8 cellular contexts compared by ENCODE assay signal in the genomic region with DNA sequence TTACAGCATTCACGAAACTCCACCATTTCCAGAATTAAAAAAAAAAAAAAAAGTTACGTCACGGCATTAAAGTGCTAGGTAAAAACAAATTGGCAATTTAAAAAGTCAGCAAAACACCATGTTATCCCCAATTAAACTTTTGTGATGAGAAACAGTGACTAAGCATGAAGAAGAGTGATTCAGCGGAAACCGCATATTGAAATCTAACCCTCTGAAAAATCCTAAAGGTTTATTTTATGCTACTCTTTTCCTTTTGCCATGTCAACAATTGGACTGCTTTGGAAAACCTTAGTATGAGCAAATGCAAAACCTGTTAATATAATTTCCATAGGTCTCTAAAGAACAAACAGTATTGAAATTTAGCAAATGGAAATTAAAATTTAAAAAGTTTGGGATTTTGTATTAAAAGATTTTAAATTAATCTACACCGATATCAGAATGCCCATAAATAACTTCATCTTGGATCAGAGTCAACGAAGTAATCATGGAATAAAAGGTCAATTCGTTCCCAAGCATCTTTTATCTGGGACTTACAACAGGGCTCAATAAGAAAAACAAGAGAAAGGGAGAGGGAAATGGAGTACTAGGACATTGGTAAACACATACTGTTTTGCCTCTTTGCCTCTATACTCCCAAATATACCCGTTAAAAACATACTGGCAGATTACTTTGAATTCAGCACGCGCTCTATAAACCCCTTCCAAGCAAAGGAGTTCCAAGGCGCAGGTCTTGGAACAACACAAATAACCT. TPM values are rescaled to one million over a fixed set of nuclear protein-coding genes. Genes with fewer than 3 reads are reported as not detected.
DNase-seq lines count a peak whose midpoint lies in the region; ATAC-seq and TF ChIP-seq lines count a peak whose summit lies in the region.

No MANE protein-coding gene starts in this region.

- DNase-seq in SKM-1 treated with dmso at 0.1 percent for 144 hours (lab: John Stamatoyannopoulos, UW; ENCODE audit: unreplicated experiment) (peak; percentile 8), SKM-1 (lab: John Stamatoyannopoulos, UW; ENCODE audit: unreplicated experiment) (no peak), HuH-7 (ENCODE audit: low spot score) (peak; percentile 9), globus pallidus (ENCODE audit: low spot score) (peak; percentile 50), retinal pigment epithelial cell (ENCODE audit: low read depth) (no peak)
- no peak for DNase-seq in activated CD4-positive, alpha-beta memory T cell treated with anti-CD3 and anti-CD28 coated beads, Interleukin-2, amount 10 ng/mL, durations not matched to agents 7 days and 5 days

- ATAC-seq in GM18505 (IDR thresholded peaks at IDR 0.05; ENCODE audit: unreplicated experiment): no peak
- ATAC-seq in GM21367 (IDR thresholded peaks at IDR 0.05; ENCODE audit: unreplicated experiment): no peak

- H3K9me3 Mint-ChIP-seq in activated CD4-positive, alpha-beta memory T cell treated with anti-CD3 and anti-CD28 coated beads, Interleukin-2, amount 10 ng/mL, durations not matched to agents 7 days and 5 days: no peaks in the 10 kb centered on the region

- H3K27me3 Mint-ChIP-seq in activated CD4-positive, alpha-beta memory T cell treated with anti-CD3 and anti-CD28 coated beads, Interleukin-2, amount 10 ng/mL, durations not matched to agents 7 days and 5 days: no peaks in the 10 kb centered on the region

- no peak for TF ChIP-seq POLR2A in GM18505 (IDR thresholded peaks at IDR 0.05; ENCODE audit: borderline replicate concordance, extremely low read depth, insufficient read depth, insufficient read length)

- H3K4me3 ChIP-seq in retinal pigment epithelial cell (ENCODE audit: low read length): peak overlapping the region; percentile 83

- TF ChIP-seq CTCF in retinal pigment epithelial cell (conservative IDR thresholded peaks at IDR 0.05; ENCODE audit: low read depth, low read length): no peak

- H3K4me1 Mint-ChIP-seq in activated CD4-positive, alpha-beta memory T cell treated with anti-CD3 and anti-CD28 coated beads, Interleukin-2, amount 10 ng/mL, durations not matched to agents 7 days and 5 days: peaks cover 32% of the 10 kb centered on the region

- POLR2A ChIA-PET in activated CD4-positive, alpha-beta memory T cell treated with anti-CD3 and anti-CD28 coated beads, Interleukin-2, amount 10 ng/mL, durations not matched to agents 7 days and 5 days (lab: Charles Lee): interaction anchor here (1.2 to 3.6 kb wide), 7 partner anchors 9 to 151 kb away, joined by 4 to 84 read pairs (median 12); a partner anchor contains a TSS

- peak overlapping the region; percentile 82 for H3K4me3 Mint-ChIP-seq in activated CD4-positive, alpha-beta memory T cell treated with anti-CD3 and anti-CD28 coated beads, Interleukin-2, amount 10 ng/mL, durations not matched to agents 7 days and 5 days

- peaks cover 4% of the 10 kb centered on the region for H3K36me3 Mint-ChIP-seq in activated CD4-positive, alpha-beta memory T cell treated with anti-CD3 and anti-CD28 coated beads, Interleukin-2, amount 10 ng/mL, durations not matched to agents 7 days and 5 days (ENCODE audit: low read depth)

- peak overlapping the region; percentile 66 for H3K27ac Mint-ChIP-seq in activated CD4-positive, alpha-beta memory T cell treated with anti-CD3 and anti-CD28 coated beads, Interleukin-2, amount 10 ng/mL, durations not matched to agents 7 days and 5 days

- CTCF ChIA-PET in activated CD4-positive, alpha-beta memory T cell treated with anti-CD3 and anti-CD28 coated beads, Interleukin-2, amount 10 ng/mL, durations not matched to agents 7 days and 5 days (lab: Charles Lee): interaction anchor here (1.7 kb wide), 1 partner anchor 78 kb away, joined by 7 read pairs; a partner anchor contains a TSS

RNA-seq across cellular contexts. Expression of a gene that starts 1.1 kb away (rescaled TPM):
- 1 to 10 TPM; 5.0 to 5.5 TPM for total RNA-seq in activated CD4-positive, alpha-beta memory T cell treated with anti-CD3 and anti-CD28 coated beads, Interleukin-2, amount 10 ng/mL, durations not matched to agents 7 days and 5 days

Comparison
In these comparisons a context has a peak if more than half of its experiments do, and no peak if none do; other contexts are left out.
1. DNase-seq: peak in SKM-1 treated with dmso at 0.1 percent for 144 hours (single experiment), HuH-7 (single experiment) and globus pallidus (single experiment); none in SKM-1 (single experiment), activated CD4-positive, alpha-beta memory T cell treated with anti-CD3 and anti-CD28 coated beads, Interleukin-2, amount 10 ng/mL, durations not matched to agents 7 days and 5 days (single experiment) and retinal pigment epithelial cell (single experiment).